Comparison of ENCODE assay signal across 1 cellular context in the genomic region with DNA sequence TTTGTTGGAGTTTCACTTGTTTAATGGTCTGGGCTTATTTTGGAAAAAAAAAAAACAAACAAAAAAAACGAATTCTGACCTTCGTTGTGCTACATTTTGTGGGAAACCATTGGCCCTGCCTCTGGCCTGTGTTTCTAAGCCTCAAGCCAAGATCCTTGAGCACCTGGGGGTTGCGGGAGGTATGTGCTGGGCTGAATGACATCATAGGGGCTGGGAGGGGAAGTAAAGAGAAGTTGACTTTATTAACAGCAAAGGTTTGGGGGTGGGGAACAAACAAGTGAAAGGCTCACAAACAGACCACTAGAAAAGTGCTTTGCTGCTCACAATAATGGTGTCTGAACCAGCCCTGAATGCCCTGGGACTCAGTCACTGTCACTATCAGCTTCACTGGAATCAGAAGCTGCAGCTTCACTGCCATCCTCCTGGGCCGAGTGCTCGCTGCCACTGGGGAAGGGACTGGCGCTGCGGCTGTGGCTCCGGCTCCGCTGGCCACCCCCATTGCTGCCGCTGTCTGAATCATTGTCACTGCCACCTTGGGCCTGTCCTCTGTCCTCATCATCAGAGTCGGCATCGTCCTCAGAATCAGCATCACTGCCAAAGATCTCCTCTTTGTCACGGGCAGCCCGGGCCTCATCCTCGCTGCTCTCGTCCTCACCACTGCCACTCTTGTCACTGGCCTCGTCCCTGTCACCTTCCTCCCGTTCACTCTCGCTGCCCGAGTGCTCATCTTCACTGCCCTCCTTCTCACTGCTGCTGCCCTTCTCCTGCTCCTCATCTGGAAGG.
TF ChIP-seq lines count a peak whose summit lies in the region.

No MANE protein-coding gene starts in this region.

TF ChIP-seq in A549, 52 proteins besides CTCF, POLR2A, EP300 and RAD21:
- TF ChIP-seq HEYL (CRISPR knock-in tag; IDR thresholded peaks at IDR 0.05) (no peak), NPAS2 (CRISPR knock-in tag; IDR thresholded peaks at IDR 0.05; ENCODE audit: borderline replicate concordance) (no peak), PHF8 (IDR thresholded peaks at IDR 0.05; ENCODE audit: borderline replicate concordance, low read depth) (no peak), KDM5A (IDR thresholded peaks at IDR 0.05) (no peak), JUN (IDR thresholded peaks at IDR 0.05) (no peak), RFX5 (IDR thresholded peaks at IDR 0.05) (no peak)
- TF ChIP-seq, protein P1, sequence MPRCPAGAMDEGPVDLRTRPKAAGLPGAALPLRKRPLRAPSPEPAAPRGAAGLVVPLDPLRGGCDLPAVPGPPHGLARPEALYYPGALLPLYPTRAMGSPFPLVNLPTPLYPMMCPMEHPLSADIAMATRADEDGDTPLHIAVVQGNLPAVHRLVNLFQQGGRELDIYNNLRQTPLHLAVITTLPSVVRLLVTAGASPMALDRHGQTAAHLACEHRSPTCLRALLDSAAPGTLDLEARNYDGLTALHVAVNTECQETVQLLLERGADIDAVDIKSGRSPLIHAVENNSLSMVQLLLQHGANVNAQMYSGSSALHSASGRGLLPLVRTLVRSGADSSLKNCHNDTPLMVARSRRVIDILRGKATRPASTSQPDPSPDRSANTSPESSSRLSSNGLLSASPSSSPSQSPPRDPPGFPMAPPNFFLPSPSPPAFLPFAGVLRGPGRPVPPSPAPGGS (IDR thresholded peaks at IDR 0.05) = no peak
- TF ChIP-seq, protein P2, sequence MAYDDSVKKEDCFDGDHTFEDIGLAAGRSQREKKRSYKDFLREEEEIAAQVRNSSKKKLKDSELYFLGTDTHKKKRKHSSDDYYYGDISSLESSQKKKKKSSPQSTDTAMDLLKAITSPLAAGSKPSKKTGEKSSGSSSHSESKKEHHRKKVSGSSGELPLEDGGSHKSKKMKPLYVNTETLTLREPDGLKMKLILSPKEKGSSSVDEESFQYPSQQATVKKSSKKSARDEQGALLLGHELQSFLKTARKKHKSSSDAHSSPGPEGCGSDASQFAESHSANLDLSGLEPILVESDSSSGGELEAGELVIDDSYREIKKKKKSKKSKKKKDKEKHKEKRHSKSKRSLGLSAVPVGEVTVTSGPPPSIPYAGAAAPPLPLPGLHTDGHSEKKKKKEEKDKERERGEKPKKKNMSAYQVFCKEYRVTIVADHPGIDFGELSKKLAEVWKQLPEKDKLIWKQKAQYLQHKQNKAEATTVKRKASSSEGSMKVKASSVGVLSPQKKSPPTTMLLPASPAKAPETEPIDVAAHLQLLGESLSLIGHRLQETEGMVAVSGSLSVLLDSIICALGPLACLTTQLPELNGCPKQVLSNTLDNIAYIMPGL (CRISPR knock-in tag; IDR thresholded peaks at IDR 0.05; ENCODE audit: borderline replicate concordance) = no peak
- TF ChIP-seq, protein P3, sequence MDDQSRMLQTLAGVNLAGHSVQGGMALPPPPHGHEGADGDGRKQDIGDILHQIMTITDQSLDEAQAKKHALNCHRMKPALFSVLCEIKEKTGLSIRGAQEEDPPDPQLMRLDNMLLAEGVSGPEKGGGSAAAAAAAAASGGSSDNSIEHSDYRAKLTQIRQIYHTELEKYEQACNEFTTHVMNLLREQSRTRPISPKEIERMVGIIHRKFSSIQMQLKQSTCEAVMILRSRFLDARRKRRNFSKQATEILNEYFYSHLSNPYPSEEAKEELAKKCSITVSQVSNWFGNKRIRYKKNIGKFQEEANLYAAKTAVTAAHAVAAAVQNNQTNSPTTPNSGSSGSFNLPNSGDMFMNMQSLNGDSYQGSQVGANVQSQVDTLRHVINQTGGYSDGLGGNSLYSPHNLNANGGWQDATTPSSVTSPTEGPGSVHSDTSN (IDR thresholded peaks at IDR 0.05) = no peak
TF ChIP-seq in A549: peak in this region for 0.
